28 cellular contexts compared by ENCODE assay signal in the genomic region with DNA sequence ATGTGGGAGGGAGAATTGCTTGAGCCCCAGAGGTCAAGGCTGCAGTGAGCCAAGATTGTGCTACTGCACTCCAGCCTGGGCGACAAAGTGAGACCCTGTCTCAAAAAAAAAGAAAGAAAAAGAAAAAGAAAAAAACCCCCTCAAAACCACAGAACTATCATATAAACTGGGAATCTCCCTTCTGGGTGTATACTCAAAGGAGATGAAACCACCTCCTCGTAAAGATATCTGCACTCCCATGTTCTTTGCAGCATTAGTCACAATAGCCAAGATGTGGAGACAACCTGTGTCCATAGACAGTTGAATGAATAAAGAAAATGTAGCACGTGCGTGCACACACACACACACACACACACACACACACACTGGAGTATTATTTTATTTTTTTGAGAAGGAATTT.
"Had no signal": no experiment of that assay in that cellular context is flagged by ENCODE, and none has a peak within 500 bp of the region (broad histone marks: within the 10 kb centered on the region; RNA-seq: fewer than 3 reads in every experiment).

No MANE protein-coding gene starts in this region.

- H3K27ac Mint-ChIP-seq: activated B cell treated with CpG ODN at 0.5 μM for 24 hours; activated CD4-positive, alpha-beta memory T cell treated with anti-CD3 and anti-CD28 coated beads, Interleukin-2, amount 10 ng/mL, durations not matched to agents 7 days and 5 days; activated CD4-positive, alpha-beta T cell treated with anti-CD3 and anti-CD28 coated beads, Interleukin-2, amount 10 ng/mL, durations not matched to agents 24 days and 14 days; activated naive CD4-positive, alpha-beta T cell treated with anti-CD3 and anti-CD28 coated beads, Interleukin-2, amount 10 ng/mL, durations not matched to agents 7 days and 5 days; activated naive CD8-positive, alpha-beta T cell; activated T-helper 2 cell treated with anti-CD3 and anti-CD28 coated beads, Interferon-gamma antibody, Interleukin-2, Interleukin-4, amounts not matched to agents 10 μg/mL and 5 μg/mL and 100 μg/mL, durations not matched to agents 14 hours and 24 hours and 36 hours; dendritic cell treated with granulocyte-macrophage colony-stimulating factor and Interleukin-4, amounts not matched to agents 40 ng/mL and 50 ng/mL, for 4 days; effector memory CD8-positive, alpha-beta T cell; T-cell; T-helper 1 cell treated with Interleukin-12 subunit alpha and Interleukin-12 subunit beta and Interleukin-4 antibody, amounts not matched to agents 30 μg/mL and 1 μg/mL, for 36 hours; T-helper 2 cell treated with Interferon-gamma antibody and Interleukin-4, amounts not matched to agents 5 μg/mL and 100 μg/mL, for 36 hours had no signal

- DNase-seq: activated B cell treated with CpG ODN at 0.5 μM for 24 hours; activated CD4-positive, alpha-beta memory T cell treated with anti-CD3 and anti-CD28 coated beads, Interleukin-2, amount 10 ng/mL, durations not matched to agents 7 days and 5 days; activated CD4-positive, alpha-beta T cell treated with anti-CD3 and anti-CD28 coated beads, Interleukin-2, amount 10 ng/mL, durations not matched to agents 24 days and 14 days; activated CD4-positive, alpha-beta T cell treated with anti-CD3 and anti-CD28 coated beads, Interleukin-2, amount 50 U/mL, for 4 hours; activated effector memory CD4-positive, alpha-beta T cell treated with anti-CD3 and anti-CD28 coated beads, Interleukin-2, amount 50 U/mL, for 16 hours; activated naive CD4-positive, alpha-beta T cell treated with anti-CD3 and anti-CD28 coated beads, Interleukin-2, amount 10 ng/mL, durations not matched to agents 7 days and 5 days; activated T-cell treated with anti-CD3 and anti-CD28 coated beads, Interleukin-2, amount 50 U/mL, for 4 hours; amniotic stem cell; anterior cingulate cortex; brain microvascular endothelial cell; dorsolateral prefrontal cortex; effector memory CD8-positive, alpha-beta T cell; erythroblast; esophagus squamous epithelium; foreskin melanocyte; heart right ventricle; SW 1271; T-cell; T1000; WERI-Rb-1 had no signal

- ATAC-seq: activated CD4-positive, CD25-positive, alpha-beta regulatory T cell treated with anti-CD3 and anti-CD28 coated beads, Interleukin-2, amount 50 U/mL, for 24 hours; effector memory CD8-positive, alpha-beta T cell; gastroesophageal sphincter; heart right ventricle; T-cell had no signal

- H3K9me3 Mint-ChIP-seq: activated B cell treated with CpG ODN at 0.5 μM for 24 hours; activated CD4-positive, alpha-beta memory T cell treated with anti-CD3 and anti-CD28 coated beads, Interleukin-2, amount 10 ng/mL, durations not matched to agents 7 days and 5 days; activated CD4-positive, alpha-beta T cell treated with anti-CD3 and anti-CD28 coated beads, Interleukin-2, amount 10 ng/mL, durations not matched to agents 24 days and 14 days; activated naive CD4-positive, alpha-beta T cell treated with anti-CD3 and anti-CD28 coated beads, Interleukin-2, amount 10 ng/mL, durations not matched to agents 7 days and 5 days; activated T-cell treated with anti-CD3 and anti-CD28 coated beads, Interleukin-2, amount 50 U/mL, for 4 hours; activated T-helper 2 cell treated with anti-CD3 and anti-CD28 coated beads, Interferon-gamma antibody, Interleukin-2, Interleukin-4, amounts not matched to agents 10 μg/mL and 5 μg/mL and 100 μg/mL, durations not matched to agents 14 hours and 24 hours and 36 hours; central memory CD8-positive, alpha-beta T cell; dendritic cell treated with granulocyte-macrophage colony-stimulating factor and Interleukin-4, amounts not matched to agents 40 ng/mL and 50 ng/mL, for 4 days; effector memory CD8-positive, alpha-beta T cell; T-cell; T-helper 1 cell treated with Interleukin-12 subunit alpha and Interleukin-12 subunit beta and Interleukin-4 antibody, amounts not matched to agents 30 μg/mL and 1 μg/mL, for 36 hours; T-helper 2 cell treated with Interferon-gamma antibody and Interleukin-4, amounts not matched to agents 5 μg/mL and 100 μg/mL, for 36 hours had no signal

- H3K4me3 Mint-ChIP-seq: activated B cell treated with CpG ODN at 0.5 μM for 24 hours; activated CD4-positive, alpha-beta memory T cell treated with anti-CD3 and anti-CD28 coated beads, Interleukin-2, amount 10 ng/mL, durations not matched to agents 7 days and 5 days; activated CD4-positive, alpha-beta T cell treated with anti-CD3 and anti-CD28 coated beads, Interleukin-2, amount 10 ng/mL, durations not matched to agents 24 days and 14 days; activated naive CD4-positive, alpha-beta T cell treated with anti-CD3 and anti-CD28 coated beads, Interleukin-2, amount 10 ng/mL, durations not matched to agents 7 days and 5 days; activated naive CD8-positive, alpha-beta T cell; activated T-cell treated with anti-CD3 and anti-CD28 coated beads, Interleukin-2, amount 50 U/mL, for 4 hours; central memory CD8-positive, alpha-beta T cell; dendritic cell treated with granulocyte-macrophage colony-stimulating factor and Interleukin-4, amounts not matched to agents 40 ng/mL and 50 ng/mL, for 4 days; effector memory CD8-positive, alpha-beta T cell; T-cell; T-helper 1 cell treated with Interleukin-12 subunit alpha and Interleukin-12 subunit beta and Interleukin-4 antibody, amounts not matched to agents 30 μg/mL and 1 μg/mL, for 36 hours; T-helper 2 cell treated with Interferon-gamma antibody and Interleukin-4, amounts not matched to agents 5 μg/mL and 100 μg/mL, for 36 hours had no signal

- H3K36me3 Mint-ChIP-seq: activated naive CD4-positive, alpha-beta T cell treated with anti-CD3 and anti-CD28 coated beads, Interleukin-2, amount 10 ng/mL, durations not matched to agents 7 days and 5 days; activated naive CD8-positive, alpha-beta T cell; T-cell had no signal

- H3K27me3 Mint-ChIP-seq: activated B cell treated with CpG ODN at 0.5 μM for 24 hours; central memory CD8-positive, alpha-beta T cell; dendritic cell treated with granulocyte-macrophage colony-stimulating factor and Interleukin-4, amounts not matched to agents 40 ng/mL and 50 ng/mL, for 4 days had no signal

- H3K4me1 Mint-ChIP-seq: central memory CD8-positive, alpha-beta T cell had no signal
